In the genomic region with DNA sequence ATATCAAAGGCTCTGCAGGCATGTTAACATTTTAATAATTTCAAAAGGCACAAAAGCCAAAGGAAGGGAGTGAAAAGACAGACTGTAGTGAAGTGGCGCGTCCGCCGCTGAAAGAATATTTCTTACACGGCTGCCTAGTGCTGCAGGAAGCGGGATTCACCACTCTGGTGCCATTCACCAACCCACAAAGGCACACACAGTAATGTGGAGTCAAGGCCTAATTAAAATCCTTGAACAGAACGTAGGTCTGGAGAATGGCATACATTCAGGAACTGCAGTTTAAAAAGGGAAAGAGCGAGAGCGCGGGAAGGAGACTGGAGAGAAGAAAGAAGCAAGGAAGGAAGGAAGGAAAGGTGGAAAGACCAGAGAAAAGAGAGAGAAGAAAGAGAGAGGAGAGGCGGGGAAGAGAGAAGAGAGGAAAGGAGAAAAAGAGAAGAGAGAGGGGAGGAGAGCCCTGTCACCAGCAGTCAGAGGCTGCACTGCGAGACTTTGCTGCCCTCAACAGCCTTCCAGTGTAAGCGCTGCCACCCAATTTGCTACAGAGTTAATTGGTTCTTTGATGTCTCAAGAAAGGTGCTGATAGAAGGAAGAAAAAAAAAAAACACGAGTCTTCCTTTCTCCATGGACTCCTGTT, we compare ENCODE assay signal across 9 cellular contexts.
DNase-seq lines count a peak whose midpoint lies in the region; ATAC-seq and TF ChIP-seq lines count a peak whose summit lies in the region.
"Had no signal": no experiment of that assay in that cellular context is flagged by ENCODE, and none has a peak within 500 bp of the region (broad histone marks: within the 10 kb centered on the region; RNA-seq: fewer than 3 reads in every experiment).

No MANE protein-coding gene starts in this region.

- H3K4me1 Mint-ChIP-seq in activated CD8-positive, alpha-beta T cell treated with anti-CD3 and anti-CD28 coated beads for 36 hours (ENCODE audit: low read depth) = peaks cover 7% of the 10 kb centered on the region
- peaks cover 7% of the 10 kb centered on the region for H3K4me1 Mint-ChIP-seq in activated CD8-positive, alpha-beta T cell treated with anti-CD3 and anti-CD28 coated beads, Interleukin-2, amount 10 ng/mL, durations not matched to agents 7 days and 5 days (ENCODE audit: low read depth)
- peaks cover 18% of the 10 kb centered on the region for H3K4me1 Mint-ChIP-seq in endodermal cell

- H3K4me3 Mint-ChIP-seq in activated CD8-positive, alpha-beta T cell treated with anti-CD3 and anti-CD28 coated beads for 36 hours = no peak overlapping the region
- no peak overlapping the region for H3K4me3 Mint-ChIP-seq in activated CD8-positive, alpha-beta T cell treated with anti-CD3 and anti-CD28 coated beads, Interleukin-2, amount 10 ng/mL, durations not matched to agents 7 days and 5 days
- peak overlapping the region; percentile 68 for H3K4me3 Mint-ChIP-seq in endodermal cell

- H3K27me3 Mint-ChIP-seq in activated CD8-positive, alpha-beta T cell treated with anti-CD3 and anti-CD28 coated beads for 36 hours = peaks cover 24% of the 10 kb centered on the region
- peaks cover 18% of the 10 kb centered on the region for H3K27me3 Mint-ChIP-seq in activated CD8-positive, alpha-beta T cell treated with anti-CD3 and anti-CD28 coated beads, Interleukin-2, amount 10 ng/mL, durations not matched to agents 7 days and 5 days (ENCODE audit: low read depth)
- H3K27me3 Mint-ChIP-seq in endodermal cell (ENCODE audit: insufficient read depth) = peaks cover 2% of the 10 kb centered on the region

- no peaks in the 10 kb centered on the region for H3K27me3 ChIP-seq in endodermal cell (ENCODE audit: control insufficient read depth, insufficient read depth, low read length, poor library complexity, severe bottlenecking)

- intact Hi-C loops in activated CD8-positive, alpha-beta T cell treated with anti-CD3 and anti-CD28 coated beads for 36 hours (cut with micrococcal nuclease) = no loop called here
- intact Hi-C loops in sciatic nerve (cut with DNase I) = no loop called here

- CTCF ChIA-PET in activated CD8-positive, alpha-beta T cell treated with anti-CD3 and anti-CD28 coated beads for 36 hours (lab: Charles Lee) = interaction anchor here (1.3 kb wide), 1 partner anchor 37 kb away, joined by 3 read pairs; no protein-coding TSS in a partner anchor
- CTCF ChIA-PET in activated CD8-positive, alpha-beta T cell treated with anti-CD3 and anti-CD28 coated beads, Interleukin-2, amount 10 ng/mL, durations not matched to agents 7 days and 5 days (lab: Charles Lee) = no interaction called here

- H3K36me3 ChIP-seq in endodermal cell (ENCODE audit: control insufficient read depth, insufficient read depth, low read length) = no peaks in the 10 kb centered on the region

- H3K36me3 Mint-ChIP-seq in activated CD8-positive, alpha-beta T cell treated with anti-CD3 and anti-CD28 coated beads for 36 hours (ENCODE audit: low read depth) = no peaks in the 10 kb centered on the region
- no peaks in the 10 kb centered on the region for H3K36me3 Mint-ChIP-seq in activated CD8-positive, alpha-beta T cell treated with anti-CD3 and anti-CD28 coated beads, Interleukin-2, amount 10 ng/mL, durations not matched to agents 7 days and 5 days (ENCODE audit: low read depth)
- H3K36me3 Mint-ChIP-seq in endodermal cell (ENCODE audit: low read depth) = no peaks in the 10 kb centered on the region
- H3K36me3 Mint-ChIP-seq: CD4-positive, CD25-positive, alpha-beta regulatory T cell had no signal

- H3K9me3 ChIP-seq in endodermal cell (ENCODE audit: control insufficient read depth, low read length) = no peaks in the 10 kb centered on the region

- ATAC-seq in activated CD8-positive, alpha-beta T cell treated with anti-CD3 and anti-CD28 coated beads for 36 hours = no peak
- no peak for ATAC-seq in activated CD8-positive, alpha-beta T cell treated with anti-CD3 and anti-CD28 coated beads, Interleukin-2, amount 10 ng/mL, durations not matched to agents 7 days and 5 days
- ATAC-seq in sciatic nerve (peak; percentile 61), GM21447 (IDR thresholded peaks at IDR 0.05; ENCODE audit: unreplicated experiment) (no peak)

- WGBS in endodermal cell (ENCODE audit: insufficient coverage in 1 of 2, insufficient read length in 1 of 2), 2 experiments = 36 to 45% methylated on average over 10 to 14 of the region's 14 CpGs

- no peaks in the 10 kb centered on the region for H3K4me1 ChIP-seq in endodermal cell (ENCODE audit: control insufficient read depth, insufficient read depth, low read length)

- no peak overlapping the region for H3K27ac Mint-ChIP-seq in activated CD8-positive, alpha-beta T cell treated with anti-CD3 and anti-CD28 coated beads for 36 hours
- H3K27ac Mint-ChIP-seq in activated CD8-positive, alpha-beta T cell treated with anti-CD3 and anti-CD28 coated beads, Interleukin-2, amount 10 ng/mL, durations not matched to agents 7 days and 5 days = no peak overlapping the region
- no peak overlapping the region for H3K27ac Mint-ChIP-seq in endodermal cell
- H3K27ac Mint-ChIP-seq: CD4-positive, CD25-positive, alpha-beta regulatory T cell had no signal

- peak overlapping the region; percentile 81 for H3K4me3 ChIP-seq in endodermal cell (ENCODE audit: low read length)

- no peak overlapping the region for H3K27ac ChIP-seq in endodermal cell (ENCODE audit: low read depth, low read length)

- TF ChIP-seq CTCF in activated CD8-positive, alpha-beta T cell treated with anti-CD3 and anti-CD28 coated beads for 36 hours (IDR thresholded peaks at IDR 0.05) = no peak
- peak; percentile 70 for TF ChIP-seq CTCF in endodermal cell (conservative IDR thresholded peaks at IDR 0.05)

- no peak overlapping the region for H3K9ac ChIP-seq in endodermal cell (ENCODE audit: extremely low read depth, low read length, poor library complexity, severe bottlenecking)

- DNase-seq in activated CD8-positive, alpha-beta T cell treated with anti-CD3 and anti-CD28 coated beads for 36 hours = peak; percentile 28
- DNase-seq in activated CD8-positive, alpha-beta T cell treated with anti-CD3 and anti-CD28 coated beads, Interleukin-2, amount 10 ng/mL, durations not matched to agents 7 days and 5 days = no peak
- peak; percentile 61 for DNase-seq in NCI-H1417 treated with DMSO at 0.1 percent for 48 hours (lab: John Stamatoyannopoulos, UW)
- DNase-seq in endodermal cell = peak; percentile 78
- no peak for DNase-seq in sciatic nerve (ENCODE audit: low spot score)
- DNase-seq in activated gamma-delta T cell (lab: John Stamatoyannopoulos, UW) = no peak
- no peak for DNase-seq in NCI-H526 treated with DMSO at 0.1 percent for 48 hours (lab: John Stamatoyannopoulos, UW)

- POLR2A ChIA-PET in activated CD8-positive, alpha-beta T cell treated with anti-CD3 and anti-CD28 coated beads for 36 hours (lab: Charles Lee) = no interaction called here
- POLR2A ChIA-PET in activated CD8-positive, alpha-beta T cell treated with anti-CD3 and anti-CD28 coated beads, Interleukin-2, amount 10 ng/mL, durations not matched to agents 7 days and 5 days (lab: Charles Lee) = no interaction called here

- no peaks in the 10 kb centered on the region for H3K9me3 Mint-ChIP-seq in activated CD8-positive, alpha-beta T cell treated with anti-CD3 and anti-CD28 coated beads for 36 hours
- no peaks in the 10 kb centered on the region for H3K9me3 Mint-ChIP-seq in activated CD8-positive, alpha-beta T cell treated with anti-CD3 and anti-CD28 coated beads, Interleukin-2, amount 10 ng/mL, durations not matched to agents 7 days and 5 days (ENCODE audit: insufficient read depth)
- H3K9me3 Mint-ChIP-seq in endodermal cell = no peaks in the 10 kb centered on the region
- H3K9me3 Mint-ChIP-seq: CD4-positive, CD25-positive, alpha-beta regulatory T cell had no signal

Comparison
In these comparisons a context has a peak if more than half of its experiments do, and no peak if none do; other contexts are left out.
1. DNase-seq: peak in activated CD8-positive, alpha-beta T cell treated with anti-CD3 and anti-CD28 coated beads for 36 hours (single experiment), NCI-H1417 treated with DMSO at 0.1 percent for 48 hours (single experiment) and endodermal cell (single experiment); none in activated CD8-positive, alpha-beta T cell treated with anti-CD3 and anti-CD28 coated beads, Interleukin-2, amount 10 ng/mL, durations not matched to agents 7 days and 5 days (single experiment), sciatic nerve (single experiment), activated gamma-delta T cell (single experiment) and NCI-H526 treated with DMSO at 0.1 percent for 48 hours (single experiment).